ENCODE assay signal across 20 cellular contexts in the genomic region with DNA sequence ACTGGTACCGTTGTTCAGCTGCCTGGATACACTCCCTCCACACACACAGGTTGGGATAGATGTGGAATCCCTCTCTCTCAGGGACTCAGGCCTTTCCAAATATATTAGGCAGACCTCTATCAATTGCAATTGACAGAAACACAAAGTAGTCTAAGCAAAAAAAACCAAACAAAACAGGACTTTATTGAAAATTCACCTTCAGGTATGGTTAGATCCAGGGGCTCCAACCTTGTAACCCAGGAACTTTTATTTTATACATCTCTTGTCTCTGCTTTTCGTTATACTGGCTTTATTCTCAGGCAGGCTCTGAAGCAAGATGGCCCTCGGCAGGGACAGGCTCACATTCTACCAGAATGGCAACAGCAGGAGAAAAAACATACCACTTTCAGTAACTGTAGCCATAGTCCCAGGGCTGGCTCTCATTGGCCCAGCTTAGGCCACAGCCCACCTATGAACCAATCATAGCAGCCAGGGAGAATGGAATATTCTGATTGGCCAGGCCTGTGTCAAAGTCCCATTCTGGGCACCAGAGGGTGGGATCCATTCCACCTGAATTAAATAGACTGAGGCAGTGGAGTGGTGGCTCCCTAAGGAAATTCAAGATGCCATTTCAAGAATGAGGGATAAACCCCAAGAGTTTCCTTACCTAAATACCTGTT. TPM values are rescaled to one million over a fixed set of nuclear protein-coding genes. Genes with fewer than 3 reads are reported as not detected.
DNase-seq lines count a peak whose midpoint lies in the region; ATAC-seq and TF ChIP-seq lines count a peak whose summit lies in the region.
"Had no signal": no experiment of that assay in that cellular context is flagged by ENCODE, and none has a peak within 500 bp of the region (broad histone marks: within the 10 kb centered on the region; RNA-seq: fewer than 3 reads in every experiment).

No MANE protein-coding gene starts in this region.

- H3K27me3 Mint-ChIP-seq in CD14-positive monocyte (ENCODE audit: low read depth in 3 of 3) = peaks cover 0 to 3% (median 2%) of the 10 kb centered on the region in 3 donors
- H3K27me3 Mint-ChIP-seq: T-cell had no signal

- intact Hi-C loops in testis (cut with DNase I; ENCODE audit: low total_unique reads) = loop anchor here (10.0 kb wide), 1 partner anchor 83 kb away; no protein-coding TSS in a partner anchor
- intact Hi-C loops in CD14-positive monocyte (cut with micrococcal nuclease) = loop anchor here in 1 of 2 donors (10.0 kb wide), 2 partner anchors 67 to 187 kb away; partner anchors contain the start of gene NECTIN2

- H3K9me3 ChIP-seq in testis = no peaks in the 10 kb centered on the region

- H3K27ac ChIP-seq in testis = no peak overlapping the region
- H3K27ac ChIP-seq: C4-2B had no signal

- ATAC-seq in HG03460 (IDR thresholded peaks at IDR 0.05; ENCODE audit: unreplicated experiment) = no peak
- ATAC-seq: PC-3, T-cell had no signal

- H3K36me3 Mint-ChIP-seq in CD14-positive monocyte = peaks cover 69 to 86% of the 10 kb centered on the region in 2 donors
- H3K36me3 Mint-ChIP-seq: T-cell had no signal

- H3K4me3 ChIP-seq in choroid plexus epithelial cell (ENCODE audit: low read depth, low read length) = no peak overlapping the region
- H3K4me3 ChIP-seq in testis = no peak overlapping the region

- peak overlapping the region in 1 of 7 donors; percentile 68 for H3K27ac Mint-ChIP-seq in CD14-positive monocyte
- H3K27ac Mint-ChIP-seq: T-cell had no signal

- WGBS in testis, 2 donors = 81 to 83% methylated on average over 3 of the region's 3 CpGs

- no peaks in the 10 kb centered on the region for H3K9me3 Mint-ChIP-seq in CD14-positive monocyte
- H3K9me3 Mint-ChIP-seq: T-cell had no signal

- DNase-seq in NCI-H82 (lab: John Stamatoyannopoulos, UW) (peak; percentile 34), NCI-H82 treated with DMSO at 0.1 percent for 48 hours (lab: John Stamatoyannopoulos, UW; ENCODE audit: unreplicated experiment) (no peak), NCI-H69 (lab: John Stamatoyannopoulos, UW) (peak; percentile 13), choroid plexus epithelial cell (ENCODE audit: low read depth) (peak; percentile 22), testis (peak; percentile 29), NCI-H1105 treated with DMSO at 0.1 percent for 48 hours (lab: John Stamatoyannopoulos, UW) (no peak), CD14-positive monocyte (ENCODE audit: low spot score) (no peak)
- DNase-seq: COR-L47, DMS79, HCEC 1CT, KBM-7, NCI-H2107, NCI-H2227 treated with DMSO at 0.1 percent for 48 hours, NCI-H524 treated with DMSO at 0.1 percent for 48 hours, PC-3, T-cell had no signal

- H3K4me1 Mint-ChIP-seq in CD14-positive monocyte = peaks cover 8% of the 10 kb centered on the region

- peaks cover 11% of the 10 kb centered on the region for H3K4me1 ChIP-seq in testis

- no peaks in the 10 kb centered on the region for H3K27me3 ChIP-seq in testis

- no peak for TF ChIP-seq POLR2A in testis (IDR thresholded peaks at IDR 0.05)

- H3K36me3 ChIP-seq in testis (ENCODE audit: low read depth, missing control alignments) = no peaks in the 10 kb centered on the region

- no peak overlapping the region for H3K4me3 Mint-ChIP-seq in CD14-positive monocyte
- H3K4me3 Mint-ChIP-seq: T-cell had no signal

- TF ChIP-seq CTCF in choroid plexus epithelial cell (conservative IDR thresholded peaks at IDR 0.05; ENCODE audit: low read depth, low read length) (no peak), testis (IDR thresholded peaks at IDR 0.05) (no peak), CD14-positive monocyte (IDR thresholded peaks at IDR 0.05) (no peak)

RNA-seq across cellular contexts. Expression of gene CEACAM19, which starts 13.1 kb away (rescaled TPM):
- 10 to 100 TPM in 1 of 2 donors, 1 to 10 TPM in 1; 9.9 to 11.2 TPM for total RNA-seq in testis
- polyA plus RNA-seq in testis (ENCODE audit: insufficient read depth, low read depth, low replicate concordance) (14.7 TPM), CD14-positive monocyte (not detected)
- total RNA-seq: A172 had no signal

RNA-seq across cellular contexts. Expression of gene PVR, which starts 14.5 kb away (rescaled TPM):
- total RNA-seq in testis = 10 to 100 TPM; 29.1 to 41.1 TPM
- polyA plus RNA-seq in testis (ENCODE audit: insufficient read depth, low read depth, low replicate concordance) (31.9 TPM), CD14-positive monocyte (10 to 100 TPM; 10.1 to 12.9 TPM)

RNA-seq across cellular contexts. Expression of gene CEACAM16, which starts 40.8 kb away (rescaled TPM):
- total RNA-seq in testis = under 1 TPM in 1 of 2 donors, not detected in 1; 0.50 TPM
- not detected for polyA plus RNA-seq in testis (ENCODE audit: insufficient read depth, low read depth, low replicate concordance)
- not detected for polyA plus RNA-seq in CD14-positive monocyte
- total RNA-seq: A172, G401, PC-3, T-cell had no signal

RNA-seq across cellular contexts. Expression of gene IGSF23, which starts 44.8 kb away (rescaled TPM):
- total RNA-seq in testis = under 1 TPM; 0.37 to 0.79 TPM
- polyA plus RNA-seq in testis (ENCODE audit: insufficient read depth, low read depth, low replicate concordance) (not detected), CD14-positive monocyte (under 1 TPM; 0.44 to 0.46 TPM)
- total RNA-seq: A172, G401, PC-3, T-cell had no signal

Comparison
In these comparisons a context has a peak if more than half of its experiments do, and no peak if none do; other contexts are left out.
1. DNase-seq: peak in NCI-H82 (single experiment), NCI-H69 (single experiment), choroid plexus epithelial cell (single experiment) and testis (single experiment); none in NCI-H82 treated with DMSO at 0.1 percent for 48 hours (single experiment), NCI-H1105 treated with DMSO at 0.1 percent for 48 hours (single experiment) and CD14-positive monocyte (single experiment).
2. RNA of gene CEACAM19, which starts 13.1 kb away (polyA plus RNA-seq): 14.7 TPM in testis (single experiment); not detected in CD14-positive monocyte; every median in the first group is over 10 times any median in the second.